In genomic region chr4:175450446-175450845, GRCh38 we compare ENCODE assay signal across 8 cellular contexts.
"Had no signal": no experiment of that assay in that cellular context is flagged by ENCODE, and none has a peak within 500 bp of the region (broad histone marks: within the 10 kb centered on the region; RNA-seq: fewer than 3 reads in every experiment).

No MANE protein-coding gene starts in this region.

- H3K4me2 ChIP-seq: GM23338 had no signal

- DNase-seq: H7, HFFc6, KBM-7 had no signal

- H3K4me1 ChIP-seq: HAP-1 had no signal

- H3K36me3 ChIP-seq: HAP-1 had no signal

- H3K4me3 ChIP-seq: GM23338, HAP-1 had no signal

- H3K9me3 ChIP-seq: HAP-1 had no signal

- H2AFZ ChIP-seq: GM23338 had no signal

- H3K27ac ChIP-seq: HL-60 had no signal

- ATAC-seq: GM23338, HCT116, HepG2 had no signal
